11 cellular contexts compared by ENCODE assay signal in the genomic region with DNA sequence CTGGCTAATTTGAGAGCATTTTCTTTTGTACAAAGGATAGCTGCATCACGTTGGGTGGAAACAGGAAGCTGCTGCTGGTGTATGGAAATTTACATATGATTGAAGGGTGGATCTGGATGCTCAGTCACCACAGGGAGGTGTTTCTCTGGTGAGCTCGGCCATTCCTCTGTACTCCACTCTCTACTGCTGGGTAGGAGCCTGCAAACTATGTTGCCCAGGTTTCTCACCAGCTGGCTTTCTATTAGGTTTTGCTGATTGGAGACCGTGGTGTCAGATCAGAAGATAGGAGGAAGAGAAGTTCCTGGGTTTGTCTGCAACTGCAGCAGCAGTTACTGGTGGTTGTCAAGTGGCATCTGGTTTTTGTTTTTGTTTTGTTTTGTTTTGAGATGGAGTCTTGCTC.
A peak's percentile ranks its signal among the peaks of the same experiment; 100 is the strongest.
DNase-seq lines count a peak whose midpoint lies in the region; ATAC-seq and TF ChIP-seq lines count a peak whose summit lies in the region.
"Had no signal": no experiment of that assay in that cellular context is flagged by ENCODE, and none has a peak within 500 bp of the region (broad histone marks: within the 10 kb centered on the region; RNA-seq: fewer than 3 reads in every experiment).

No MANE protein-coding gene starts in this region.

- H3K27ac ChIP-seq in mesodermal cell (ENCODE audit: low read depth, low read length, severe bottlenecking): peak overlapping the region; percentile 16
- H3K27ac ChIP-seq in sigmoid colon: no peak overlapping the region
- H3K27ac ChIP-seq: psoas muscle, SJCRH30 had no signal

- peaks cover 44% of the 10 kb centered on the region for H3K36me3 Mint-ChIP-seq in activated CD8-positive, alpha-beta T cell treated with anti-CD3 and anti-CD28 coated beads, Interleukin-2, amount 10 ng/mL, durations not matched to agents 7 days and 5 days (ENCODE audit: low read depth)

- no peaks in the 10 kb centered on the region for H3K4me1 ChIP-seq in mesodermal cell (ENCODE audit: control insufficient read depth, insufficient read depth, low read length, poor library complexity, severe bottlenecking)
- H3K4me1 ChIP-seq in sigmoid colon: no peaks in the 10 kb centered on the region
- H3K4me1 ChIP-seq: psoas muscle, SJCRH30 had no signal

- H3K27me3 Mint-ChIP-seq in activated CD8-positive, alpha-beta T cell treated with anti-CD3 and anti-CD28 coated beads, Interleukin-2, amount 10 ng/mL, durations not matched to agents 7 days and 5 days (ENCODE audit: low read depth): no peaks in the 10 kb centered on the region

- intact Hi-C loops in sigmoid colon (cut with DNase I): no loop called here

- WGBS in mesodermal cell (ENCODE audit: insufficient coverage in 2 of 2), 2 experiments: 36 to 100% methylated on average over 1 to 2 of the region's 3 CpGs
- WGBS in sigmoid colon, 2 donors: 43 to 52% methylated on average over 3 of the region's 3 CpGs

- H3K9me3 ChIP-seq in mesodermal cell (ENCODE audit: control insufficient read depth, low read length) (no peaks in the 10 kb centered on the region), sigmoid colon (no peaks in the 10 kb centered on the region)
- H3K9me3 ChIP-seq: psoas muscle, SJCRH30 had no signal

- no peaks in the 10 kb centered on the region for H3K27me3 ChIP-seq in sigmoid colon
- H3K27me3 ChIP-seq: SJCRH30 had no signal

- no peaks in the 10 kb centered on the region for H3K9me3 Mint-ChIP-seq in activated CD8-positive, alpha-beta T cell treated with anti-CD3 and anti-CD28 coated beads, Interleukin-2, amount 10 ng/mL, durations not matched to agents 7 days and 5 days (ENCODE audit: insufficient read depth)

- H3K4me1 Mint-ChIP-seq in activated CD8-positive, alpha-beta T cell treated with anti-CD3 and anti-CD28 coated beads, Interleukin-2, amount 10 ng/mL, durations not matched to agents 7 days and 5 days (ENCODE audit: low read depth): peaks cover 26% of the 10 kb centered on the region

- DNase-seq in GM12864 (ENCODE audit: low read depth) (peak; percentile 8), Kasumi-1 (lab: John Stamatoyannopoulos, UW) (peak; percentile 6 to 30), sigmoid colon (no peak), GM03348 (ENCODE audit: low spot score) (no peak)
- peak; percentile 58 for DNase-seq in activated CD8-positive, alpha-beta T cell treated with anti-CD3 and anti-CD28 coated beads, Interleukin-2, amount 10 ng/mL, durations not matched to agents 7 days and 5 days
- DNase-seq: hippocampal formation, NCI-H1417 treated with DMSO at 0.1 percent for 48 hours, psoas muscle, SJCRH30 had no signal

- H3K4me3 ChIP-seq in GM12864 (ENCODE audit: low read depth, low read length) (no peak overlapping the region), mesodermal cell (ENCODE audit: extremely low read depth, insufficient read depth, low read length, poor library complexity, severe bottlenecking) (no peak overlapping the region), sigmoid colon (no peak overlapping the region)
- H3K4me3 ChIP-seq: psoas muscle, SJCRH30 had no signal

- TF ChIP-seq CTCF in GM12864 (IDR thresholded peaks at IDR 0.05; ENCODE audit: low read depth, low read length, missing control alignments) (no peak), sigmoid colon (IDR thresholded peaks at IDR 0.05) (no peak)

- POLR2A ChIA-PET in activated CD8-positive, alpha-beta T cell treated with anti-CD3 and anti-CD28 coated beads, Interleukin-2, amount 10 ng/mL, durations not matched to agents 7 days and 5 days (lab: Charles Lee): interaction anchor here (1.2 kb wide), 1 partner anchor 15 kb away, joined by 8 read pairs; no protein-coding TSS in a partner anchor

- H3K36me3 ChIP-seq in mesodermal cell (ENCODE audit: control insufficient read depth, insufficient read depth, low read length) (peaks cover 49% of the 10 kb centered on the region), sigmoid colon (peaks cover 0 to 33% (median 16%) of the 10 kb centered on the region in 4 donors)

- no peak overlapping the region for H3K4me3 Mint-ChIP-seq in activated CD8-positive, alpha-beta T cell treated with anti-CD3 and anti-CD28 coated beads, Interleukin-2, amount 10 ng/mL, durations not matched to agents 7 days and 5 days

- TF ChIP-seq EP300 in sigmoid colon (IDR thresholded peaks at IDR 0.05): no peak

- peak overlapping the region; percentile 94 for H3K27ac Mint-ChIP-seq in activated CD8-positive, alpha-beta T cell treated with anti-CD3 and anti-CD28 coated beads, Interleukin-2, amount 10 ng/mL, durations not matched to agents 7 days and 5 days

- TF ChIP-seq POLR2A in sigmoid colon (IDR thresholded peaks at IDR 0.05): no peak

- ATAC-seq in activated CD8-positive, alpha-beta T cell treated with anti-CD3 and anti-CD28 coated beads, Interleukin-2, amount 10 ng/mL, durations not matched to agents 7 days and 5 days: peak; percentile 92
- ATAC-seq in HG02973 (IDR thresholded peaks at IDR 0.05; ENCODE audit: unreplicated experiment): no peak
- ATAC-seq: psoas muscle had no signal

- CTCF ChIA-PET in activated CD8-positive, alpha-beta T cell treated with anti-CD3 and anti-CD28 coated beads, Interleukin-2, amount 10 ng/mL, durations not matched to agents 7 days and 5 days (lab: Charles Lee): interaction anchor here (1.5 to 1.6 kb wide), 2 partner anchors 13 to 19 kb away, joined by 4 to 8 read pairs; no protein-coding TSS in a partner anchor

Comparison
In these comparisons a context has a peak if more than half of its experiments do, and no peak if none do; other contexts are left out.
1. DNase-seq: peak in GM12864 (single experiment), Kasumi-1 (2 of 2) and activated CD8-positive, alpha-beta T cell treated with anti-CD3 and anti-CD28 coated beads, Interleukin-2, amount 10 ng/mL, durations not matched to agents 7 days and 5 days (single experiment); none in sigmoid colon (single experiment) and GM03348 (single experiment).